Comparison of ENCODE assay signal across 25 cellular contexts in genomic region chr10:123936426-123936825, GRCh38. TPM values are rescaled to one million over a fixed set of nuclear protein-coding genes. Genes with fewer than 3 reads are reported as not detected.
"Had no signal": no experiment of that assay in that cellular context is flagged by ENCODE, and none has a peak within 500 bp of the region (broad histone marks: within the 10 kb centered on the region; RNA-seq: fewer than 3 reads in every experiment).

No MANE protein-coding gene starts in this region.

- H3K4me1 ChIP-seq: gastrocnemius medialis, heart left ventricle, left lung, neural progenitor cell, prostate gland, right atrium auricular region, suprapubic skin, transverse colon, upper lobe of right lung, vagina had no signal

- DNase-seq: effector CD8-positive, alpha-beta T cell; endodermal cell; foreskin fibroblast; gastrocnemius medialis; heart left ventricle; hippocampal formation; left cardiac atrium; left lung; mesendoderm; midbrain; naive thymus-derived CD4-positive, alpha-beta T cell; small intestine; stimulated activated CD4-positive, alpha-beta T cell treated with anti-CD3 and anti-CD28 coated beads, Interleukin-15, amount 100 ng/mL, for 24 hours; stimulated activated CD4-positive, alpha-beta T cell treated with anti-CD3 and anti-CD28 coated beads, Interleukin-2, amount 100 ng/mL, for 48 hours; stimulated activated naive B cell treated with anti-CD40 and anti-IgM and Interleukin-4, amounts not matched to agents 10 μg/mL and 1 μg/mL and 100 μg/mL, for 72 hours; transverse colon; upper lobe of right lung had no signal

- ATAC-seq: esophagus mucosa; heart left ventricle; left cardiac atrium; left lung; naive thymus-derived CD4-positive, alpha-beta T cell; stimulated activated naive B cell treated with anti-CD40 and anti-IgM and Interleukin-4, amounts not matched to agents 10 μg/mL and 1 μg/mL and 100 μg/mL, for 72 hours; upper lobe of right lung had no signal

- H3K9me3 ChIP-seq: gastrocnemius medialis, prostate gland, suprapubic skin, upper lobe of right lung, vagina had no signal

- H3K27me3 ChIP-seq: gastrocnemius medialis, heart left ventricle, left lung, neural progenitor cell, right atrium auricular region, transverse colon, upper lobe of right lung, vagina had no signal

- H3K4me3 ChIP-seq: gastrocnemius medialis, heart left ventricle, left lung, neural progenitor cell, prostate gland, right atrium auricular region, suprapubic skin, transverse colon, upper lobe of right lung, vagina had no signal

- H3K36me3 ChIP-seq: gastrocnemius medialis, heart left ventricle, left lung, neural progenitor cell, prostate gland, right atrium auricular region, suprapubic skin, transverse colon, upper lobe of right lung, vagina had no signal

- H3K27ac ChIP-seq: epithelial cell of prostate, gastrocnemius medialis, heart left ventricle, left lung, neural progenitor cell, prostate gland, right atrium auricular region, suprapubic skin, transverse colon, upper lobe of right lung, vagina had no signal

RNA-seq across cellular contexts. Expression of gene CPXM2, which starts 44.8 kb away (rescaled TPM):
- total RNA-seq: naive thymus-derived CD4-positive, alpha-beta T cell; osteocyte had no signal
